Comparison of ENCODE assay signal across 5 cellular contexts in genomic region chr15:74072132-74072531, GRCh38. TPM values are rescaled to one million over a fixed set of nuclear protein-coding genes. Genes with fewer than 3 reads are reported as not detected.
"Had no signal": no experiment of that assay in that cellular context is flagged by ENCODE, and none has a peak within 500 bp of the region (broad histone marks: within the 10 kb centered on the region; RNA-seq: fewer than 3 reads in every experiment).

No MANE protein-coding gene starts in this region.

RNA-seq across cellular contexts. Expression of gene GOLGA6A, which starts 10.2 kb away (rescaled TPM):
- total RNA-seq: HT-29, HT1080, IMR-90, K562 had no signal

RNA-seq across cellular contexts. Expression of gene ISLR2, which starts 58.3 kb away (rescaled TPM):
- total RNA-seq: HepG2, HT-29, HT1080, IMR-90, K562 had no signal
